Comparison of ENCODE assay signal across 1 cellular context in the genomic region with DNA sequence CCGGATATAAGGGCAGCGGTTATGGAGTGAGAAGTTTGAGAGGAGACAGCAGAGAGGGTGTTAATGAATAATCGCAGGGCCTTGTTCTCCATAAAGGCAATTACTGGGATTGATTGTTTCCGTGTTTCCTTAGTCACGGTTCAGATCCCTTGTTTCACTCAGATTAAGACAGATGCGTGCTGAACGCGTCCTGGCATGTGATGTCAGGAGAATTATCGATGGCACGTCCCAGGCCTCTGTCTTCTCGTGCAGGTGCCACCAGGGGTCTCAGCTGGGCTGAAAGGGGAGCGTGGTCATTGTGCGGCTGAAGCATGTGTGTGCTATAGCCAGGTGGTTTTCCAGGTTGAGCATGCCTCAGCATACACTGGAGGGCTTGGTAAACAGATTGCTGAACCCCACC.
TF ChIP-seq lines count a peak whose summit lies in the region.

No MANE protein-coding gene starts in this region.

TF ChIP-seq in WTC11, 78 proteins besides CTCF, POLR2A, EP300 and RAD21 (continued from another document):
- TF ChIP-seq, protein P1, sequence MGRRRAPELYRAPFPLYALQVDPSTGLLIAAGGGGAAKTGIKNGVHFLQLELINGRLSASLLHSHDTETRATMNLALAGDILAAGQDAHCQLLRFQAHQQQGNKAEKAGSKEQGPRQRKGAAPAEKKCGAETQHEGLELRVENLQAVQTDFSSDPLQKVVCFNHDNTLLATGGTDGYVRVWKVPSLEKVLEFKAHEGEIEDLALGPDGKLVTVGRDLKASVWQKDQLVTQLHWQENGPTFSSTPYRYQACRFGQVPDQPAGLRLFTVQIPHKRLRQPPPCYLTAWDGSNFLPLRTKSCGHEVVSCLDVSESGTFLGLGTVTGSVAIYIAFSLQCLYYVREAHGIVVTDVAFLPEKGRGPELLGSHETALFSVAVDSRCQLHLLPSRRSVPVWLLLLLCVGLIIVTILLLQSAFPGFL (CRISPR knock-in tag; IDR thresholded peaks at IDR 0.05; ENCODE audit: borderline replicate concordance), result no peak
- TF ChIP-seq PRRX2 (CRISPR knock-in tag; IDR thresholded peaks at IDR 0.05) (no peak), ETV6 (CRISPR knock-in tag; IDR thresholded peaks at IDR 0.05) (no peak), ZNF416 (CRISPR knock-in tag; IDR thresholded peaks at IDR 0.05) (no peak), RELA (CRISPR knock-in tag; IDR thresholded peaks at IDR 0.05; ENCODE audit: borderline replicate concordance) (no peak), ZNF219 (CRISPR knock-in tag; IDR thresholded peaks at IDR 0.05; ENCODE audit: borderline replicate concordance) (no peak)
- TF ChIP-seq, protein P2, sequence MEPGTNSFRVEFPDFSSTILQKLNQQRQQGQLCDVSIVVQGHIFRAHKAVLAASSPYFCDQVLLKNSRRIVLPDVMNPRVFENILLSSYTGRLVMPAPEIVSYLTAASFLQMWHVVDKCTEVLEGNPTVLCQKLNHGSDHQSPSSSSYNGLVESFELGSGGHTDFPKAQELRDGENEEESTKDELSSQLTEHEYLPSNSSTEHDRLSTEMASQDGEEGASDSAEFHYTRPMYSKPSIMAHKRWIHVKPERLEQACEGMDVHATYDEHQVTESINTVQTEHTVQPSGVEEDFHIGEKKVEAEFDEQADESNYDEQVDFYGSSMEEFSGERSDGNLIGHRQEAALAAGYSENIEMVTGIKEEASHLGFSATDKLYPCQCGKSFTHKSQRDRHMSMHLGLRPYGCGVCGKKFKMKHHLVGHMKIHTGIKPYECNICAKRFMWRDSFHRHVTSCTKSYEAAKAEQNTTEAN (CRISPR knock-in tag; IDR thresholded peaks at IDR 0.05), result no peak
